ENCODE assay signal across 22 cellular contexts in genomic region chr22:28920757-28921584, GRCh38. TPM values are rescaled to one million over a fixed set of nuclear protein-coding genes. Genes with fewer than 3 reads are reported as not detected.
DNase-seq lines count a peak whose midpoint lies in the region; ATAC-seq and TF ChIP-seq lines count a peak whose summit lies in the region.
"Had no signal": no experiment of that assay in that cellular context is flagged by ENCODE, and none has a peak within 500 bp of the region (broad histone marks: within the 10 kb centered on the region; RNA-seq: fewer than 3 reads in every experiment).

No MANE protein-coding gene starts in this region.

- H3T11ph ChIP-seq in H9 (ENCODE audit: low read length), result no peak overlapping the region

- H3K4me1 ChIP-seq in thyroid gland, result peaks cover 61 to 81% of the 10 kb centered on the region in 2 donors
- peaks cover 13% of the 10 kb centered on the region for H3K4me1 ChIP-seq in H9 (ENCODE audit: insufficient read depth, low read length)

- no peak overlapping the region for H2BK5ac ChIP-seq in H9 (ENCODE audit: insufficient read length, low read length)

- H3K23me2 ChIP-seq in H9 (ENCODE audit: insufficient read length, low read depth, low read length, poor library complexity, severe bottlenecking), result peaks cover 3% of the 10 kb centered on the region

- TF ChIP-seq CTCF in thyroid gland (IDR thresholded peaks at IDR 0.05) (no peak), H9 (conservative IDR thresholded peaks at IDR 0.05) (no peak)

- H4K8ac ChIP-seq in H9 (replicated peaks; ENCODE audit: insufficient read length, low read depth, low read length), result no peak overlapping the region

- H3K56ac ChIP-seq in H9 (ENCODE audit: insufficient read length, low read depth, low read length), result no peak overlapping the region

- no peaks in the 10 kb centered on the region for H3K4me1 Mint-ChIP-seq in activated T-cell treated with anti-CD3 and anti-CD28 coated beads, Interleukin-2, amount 50 U/mL, for 72 hours (ENCODE audit: low read depth)
- peaks cover 10% of the 10 kb centered on the region for H3K4me1 Mint-ChIP-seq in activated T-cell treated with anti-CD3 and anti-CD28 coated beads, Interleukin-2, amount 50 U/mL, for 24 hours (ENCODE audit: low read depth)
- H3K4me1 Mint-ChIP-seq in memory B cell (peaks cover 9% of the 10 kb centered on the region), H9 (peaks cover 78 to 80% of the 10 kb centered on the region in 2 experiments)
- H3K4me1 Mint-ChIP-seq: activated CD4-positive, alpha-beta T cell treated with anti-CD3 and anti-CD28 coated beads, Interleukin-2, amount 10 ng/mL, durations not matched to agents 7 days and 5 days had no signal

- H3K4me3 ChIP-seq in thyroid gland (replicated peaks in 1 of 3), result no peak overlapping the region
- H3K4me3 ChIP-seq: SK-N-MC, vagina had no signal

- DNase-seq in activated T-cell treated with anti-CD3 and anti-CD28 coated beads, Interleukin-2, amount 50 U/mL, for 72 hours, result no peak
- no peak for DNase-seq in activated T-cell treated with anti-CD3 and anti-CD28 coated beads, Interleukin-2, amount 50 U/mL, for 24 hours
- DNase-seq in memory B cell (ENCODE audit: low spot score in 2 of 2), result no peak
- DNase-seq in thyroid gland, result no peak
- DNase-seq in SHP77 (lab: John Stamatoyannopoulos, UW), result no peak
- no peak for DNase-seq in H9
- no peak for DNase-seq in HuH-7.5 (ENCODE audit: low spot score)
- DNase-seq: ACHN; activated CD4-positive, alpha-beta T cell treated with anti-CD3 and anti-CD28 coated beads, Interleukin-2, amount 10 ng/mL, durations not matched to agents 7 days and 5 days; activated T-cell treated with anti-CD3 and anti-CD28 coated beads, Interleukin-2, amount 50 U/mL, for 1 hour; GDM1; H7; left cardiac atrium; NCI-H510A treated with DMSO at 0.1 percent for 48 hours; PC-3; posterior cingulate gyrus; stimulated activated CD4-positive, alpha-beta T cell treated with anti-CD3 and anti-CD28 coated beads, Interleukin-12 subunit alpha, Interleukin-12 subunit beta, amount 100 ng/mL, for 4 hours; stimulated activated naive CD4-positive, alpha-beta T cell treated with Interleukin-2 at 50 U/mL for 16 hours had no signal

- no peak overlapping the region for H3K27ac Mint-ChIP-seq in activated T-cell treated with anti-CD3 and anti-CD28 coated beads, Interleukin-2, amount 50 U/mL, for 72 hours
- H3K27ac Mint-ChIP-seq in activated T-cell treated with anti-CD3 and anti-CD28 coated beads, Interleukin-2, amount 50 U/mL, for 24 hours, result no peak overlapping the region
- H3K27ac Mint-ChIP-seq in memory B cell (no peak overlapping the region), H9 (no peak overlapping the region; a peak in 1 of 7 replicates)
- H3K27ac Mint-ChIP-seq: activated CD4-positive, alpha-beta T cell treated with anti-CD3 and anti-CD28 coated beads, Interleukin-2, amount 10 ng/mL, durations not matched to agents 7 days and 5 days; activated naive CD4-positive, alpha-beta T cell treated with anti-CD3 and anti-CD28 coated beads, Interleukin-2, amount 50 U/mL, for 72 hours had no signal

- no peak overlapping the region for H4K91ac ChIP-seq in H9 (ENCODE audit: insufficient read length, low read depth, low read length)

- H3K9ac ChIP-seq in H9 (ENCODE audit: extremely low read depth, insufficient read length, low read length), result no peak overlapping the region

- H3K79me2 ChIP-seq in H9 (ENCODE audit: insufficient read depth, low read length), result peaks cover 29% of the 10 kb centered on the region; the same call in 1 of the 2 replicates

- no peak overlapping the region for H3K23ac ChIP-seq in H9 (ENCODE audit: insufficient read length, low read depth, low read length)

- intact Hi-C loops in thyroid gland (cut with DNase I), result no loop called here

- H4K20me1 ChIP-seq in H9 (ENCODE audit: control insufficient read depth, insufficient read depth, insufficient read length), result peaks cover 6% of the 10 kb centered on the region

- no peak overlapping the region for H3K4me3 Mint-ChIP-seq in activated T-cell treated with anti-CD3 and anti-CD28 coated beads, Interleukin-2, amount 50 U/mL, for 72 hours
- no peak overlapping the region for H3K4me3 Mint-ChIP-seq in activated T-cell treated with anti-CD3 and anti-CD28 coated beads, Interleukin-2, amount 50 U/mL, for 24 hours
- no peak overlapping the region for H3K4me3 Mint-ChIP-seq in memory B cell
- no peak overlapping the region for H3K4me3 Mint-ChIP-seq in H9
- H3K4me3 Mint-ChIP-seq: activated CD4-positive, alpha-beta T cell treated with anti-CD3 and anti-CD28 coated beads, Interleukin-2, amount 10 ng/mL, durations not matched to agents 7 days and 5 days had no signal

- ATAC-seq in activated T-cell treated with anti-CD3 and anti-CD28 coated beads, Interleukin-2, amount 50 U/mL, for 72 hours (replicated peaks in 1 of 2), result peak; percentile 33 to 50
- ATAC-seq in memory B cell (ENCODE audit: low read depth), result peak; percentile 24
- ATAC-seq: activated naive CD4-positive, alpha-beta T cell treated with anti-CD3 and anti-CD28 coated beads, Interleukin-2, amount 50 U/mL, for 72 hours; left cardiac atrium; PC-3 had no signal

- no peaks in the 10 kb centered on the region for H3K36me3 ChIP-seq in thyroid gland
- H3K36me3 ChIP-seq: vagina had no signal

- no peak overlapping the region for H2AK5ac ChIP-seq in H9 (ENCODE audit: insufficient read length, low read length)

- no peaks in the 10 kb centered on the region for H3K9me3 Mint-ChIP-seq in activated T-cell treated with anti-CD3 and anti-CD28 coated beads, Interleukin-2, amount 50 U/mL, for 72 hours
- no peaks in the 10 kb centered on the region for H3K9me3 Mint-ChIP-seq in activated T-cell treated with anti-CD3 and anti-CD28 coated beads, Interleukin-2, amount 50 U/mL, for 24 hours
- H3K9me3 Mint-ChIP-seq in memory B cell (no peaks in the 10 kb centered on the region), H9 (no peaks in the 10 kb centered on the region)
- H3K9me3 Mint-ChIP-seq: activated CD4-positive, alpha-beta T cell treated with anti-CD3 and anti-CD28 coated beads, Interleukin-2, amount 10 ng/mL, durations not matched to agents 7 days and 5 days; activated naive CD4-positive, alpha-beta T cell treated with anti-CD3 and anti-CD28 coated beads, Interleukin-2, amount 50 U/mL, for 72 hours had no signal

- H2BK15ac ChIP-seq in H9 (ENCODE audit: low read depth, low read length), result no peak overlapping the region

- no peak overlapping the region for H3K18ac ChIP-seq in H9 (ENCODE audit: insufficient read length, low read depth, low read length)

- no peak overlapping the region for H2BK20ac ChIP-seq in H9 (ENCODE audit: low read depth, low read length, poor library complexity, severe bottlenecking)

- H2BK120ac ChIP-seq in H9 (ENCODE audit: low read depth, low read length, poor library complexity, severe bottlenecking), result no peak overlapping the region

- H3K79me1 ChIP-seq in H9 (ENCODE audit: insufficient read depth, low read depth, low read length, poor library complexity, severe bottlenecking), result peaks cover 20% of the 10 kb centered on the region

- no peaks in the 10 kb centered on the region for H3K27me3 ChIP-seq in thyroid gland
- no peaks in the 10 kb centered on the region; the same call in 1 of the 2 replicates for H3K27me3 ChIP-seq in H9 (ENCODE audit: insufficient read depth, low read length)
- H3K27me3 ChIP-seq: vagina had no signal

- H3K4me2 ChIP-seq in H9 (ENCODE audit: insufficient read depth, insufficient read length, low read length), result no peak overlapping the region

- peaks cover 67% of the 10 kb centered on the region for H3K27me3 Mint-ChIP-seq in activated T-cell treated with anti-CD3 and anti-CD28 coated beads, Interleukin-2, amount 50 U/mL, for 72 hours (ENCODE audit: low read depth)
- H3K27me3 Mint-ChIP-seq in activated T-cell treated with anti-CD3 and anti-CD28 coated beads, Interleukin-2, amount 50 U/mL, for 24 hours, result peaks cover 76% of the 10 kb centered on the region
- H3K27me3 Mint-ChIP-seq in memory B cell (peaks cover 15% of the 10 kb centered on the region), H9 (ENCODE audit: low read depth) (no peaks in the 10 kb centered on the region)

- H2AFZ ChIP-seq in H9 (ENCODE audit: low read length), result no peak overlapping the region

- no peak overlapping the region for H4K5ac ChIP-seq in H9 (ENCODE audit: insufficient read length, low read depth, low read length)

- H2BK12ac ChIP-seq in H9 (ENCODE audit: insufficient read length, low read depth, low read length), result no peak overlapping the region

- no peak for TF ChIP-seq POLR2A in thyroid gland (IDR thresholded peaks at IDR 0.05)

- no peak overlapping the region for H3K14ac ChIP-seq in H9 (ENCODE audit: insufficient read depth, low read length)

- WGBS in thyroid gland, 2 donors, result 66 to 75% methylated on average over 7 of the region's 7 CpGs
- WGBS in H9 (ENCODE audit: extremely low coverage, insufficient read length, low lambda C conversion rate), result no CpG with 5 or more reads among the region's 7 CpGs

- no peak overlapping the region for H3K4ac ChIP-seq in H9 (ENCODE audit: low read depth, low read length)

- H3K27ac ChIP-seq in angular gyrus (ENCODE audit: low read depth, low read length) (peak overlapping the region; percentile 54), thyroid gland (peak overlapping the region; percentile 31 to 78 (median 70)), H9 (ENCODE audit: insufficient read length, low read depth, low read length) (no peak overlapping the region)
- H3K27ac ChIP-seq: SK-N-MC, vagina had no signal

- no peaks in the 10 kb centered on the region for H3K36me3 Mint-ChIP-seq in activated T-cell treated with anti-CD3 and anti-CD28 coated beads, Interleukin-2, amount 50 U/mL, for 72 hours (ENCODE audit: insufficient read depth in 2 of 2)
- H3K36me3 Mint-ChIP-seq in activated T-cell treated with anti-CD3 and anti-CD28 coated beads, Interleukin-2, amount 50 U/mL, for 24 hours (ENCODE audit: low read depth), result no peaks in the 10 kb centered on the region
- H3K36me3 Mint-ChIP-seq in memory B cell (no peaks in the 10 kb centered on the region), H9 (ENCODE audit: insufficient read depth in 1 of 3, low read depth in 3 of 3) (peaks cover 0 to under 1% (median 0%) of the 10 kb centered on the region in 3 experiments; a peak in 2 of 7 replicates)
- H3K36me3 Mint-ChIP-seq: activated naive CD4-positive, alpha-beta T cell treated with anti-CD3 and anti-CD28 coated beads, Interleukin-2, amount 50 U/mL, for 72 hours had no signal

- H3K9me3 ChIP-seq in thyroid gland, result no peaks in the 10 kb centered on the region
- H3K9me3 ChIP-seq in H9 (ENCODE audit: control insufficient read depth, low read depth, low read length), result no peaks in the 10 kb centered on the region
- H3K9me3 ChIP-seq: vagina had no signal

RNA-seq across cellular contexts. Expression of gene ZNRF3, which starts 37.6 kb away (rescaled TPM):
- total RNA-seq in activated T-cell treated with anti-CD3 and anti-CD28 coated beads, Interleukin-2, amount 50 U/mL, for 72 hours, result under 1 TPM; 0.86 to 0.94 TPM
- total RNA-seq in thyroid gland (10 to 100 TPM; 10.4 to 18.0 (median 14.2) TPM), H9 (2021) (20.5 and 20.6 TPM in 2 replicates)

Comparison
In these comparisons a context has a peak if more than half of its experiments do, and no peak if none do; other contexts are left out.
1. RNA of gene ZNRF3, which starts 37.6 kb away (total RNA-seq): 20.5 to 20.6 TPM in H9 and 10.4 to 18.0 TPM in thyroid gland; 0.86 to 0.94 TPM in activated T-cell treated with anti-CD3 and anti-CD28 coated beads, Interleukin-2, amount 50 U/mL, for 72 hours; every median in the first group is over 4 times any median in the second.